In genomic region chr19:21328402-21328801, GRCh38 we compare ENCODE assay signal across 8 cellular contexts. TPM values are rescaled to one million over a fixed set of nuclear protein-coding genes. Genes with fewer than 3 reads are reported as not detected.
DNase-seq lines count a peak whose midpoint lies in the region; ATAC-seq, FAIRE-seq and TF ChIP-seq lines count a peak whose summit lies in the region.

No MANE protein-coding gene starts in this region.

- peak overlapping the region; percentile 99 for H2AFZ ChIP-seq in endothelial cell of umbilical vein (ENCODE audit: low read depth, low read length)

- no peak for TF ChIP-seq POLR2A in endothelial cell of umbilical vein (IDR thresholded peaks at IDR 0.05; ENCODE audit: low read depth, low read length)

- H3K27ac Mint-ChIP-seq in activated CD4-positive, alpha-beta T cell treated with anti-CD3 and anti-CD28 coated beads, Interleukin-2, amount 10 ng/mL, durations not matched to agents 24 days and 14 days, result peak overlapping the region; percentile 100
- H3K27ac Mint-ChIP-seq in natural killer cell, result peak overlapping the region; percentile 98

- peak overlapping the region; percentile 94 for H3K4me3 Mint-ChIP-seq in activated CD4-positive, alpha-beta T cell treated with anti-CD3 and anti-CD28 coated beads, Interleukin-2, amount 10 ng/mL, durations not matched to agents 24 days and 14 days
- peak overlapping the region; percentile 97 for H3K4me3 Mint-ChIP-seq in natural killer cell

- dilution Hi-C loops in endothelial cell of umbilical vein (cut with MboI; ENCODE audit: extremely low pct_ligation_motif_present, low sequenced_read_pairs), result no loop called here

- DNase-seq in activated CD4-positive, alpha-beta T cell treated with anti-CD3 and anti-CD28 coated beads, Interleukin-2, amount 10 ng/mL, durations not matched to agents 24 days and 14 days, result peak; percentile 56
- no peak for DNase-seq in activated CD4-positive, alpha-beta T cell treated with anti-CD3 and anti-CD28 coated beads for 1 hour
- DNase-seq in RKO (ENCODE audit: low spot score) (peak; percentile 30), endothelial cell of umbilical vein (ENCODE audit: low read depth, low spot score) (no peak), natural killer cell (no peak), RCC 7860 (ENCODE audit: low spot score) (no peak)

- H3K27me3 ChIP-seq in endothelial cell of umbilical vein (ENCODE audit: control insufficient read depth in 2 of 2, insufficient read depth in 2 of 2, low read length in 2 of 2), result no peaks in the 10 kb centered on the region

- peak overlapping the region; percentile 58 to 95 (median 93) for H3K4me3 ChIP-seq in endothelial cell of umbilical vein (replicated peaks in 1 of 3; ENCODE audit: insufficient read depth in 1 of 3, low read depth in 1 of 3, low read length in 3 of 3)

- peaks cover 6% of the 10 kb centered on the region for H3K4me1 ChIP-seq in endothelial cell of umbilical vein (ENCODE audit: control insufficient read depth, extremely low read depth, insufficient read depth, low read length)

- no peaks in the 10 kb centered on the region for H3K9me1 ChIP-seq in endothelial cell of umbilical vein (replicated peaks; ENCODE audit: control insufficient read depth, extremely low read depth, insufficient read depth, low read length)

- H3K36me3 Mint-ChIP-seq in activated CD4-positive, alpha-beta T cell treated with anti-CD3 and anti-CD28 coated beads, Interleukin-2, amount 10 ng/mL, durations not matched to agents 24 days and 14 days (ENCODE audit: low read depth), result peaks cover 53% of the 10 kb centered on the region
- H3K36me3 Mint-ChIP-seq in natural killer cell, result peaks cover 14% of the 10 kb centered on the region

- H3K9me3 Mint-ChIP-seq in activated CD4-positive, alpha-beta T cell treated with anti-CD3 and anti-CD28 coated beads, Interleukin-2, amount 10 ng/mL, durations not matched to agents 24 days and 14 days, result peaks cover 14% of the 10 kb centered on the region
- no peaks in the 10 kb centered on the region for H3K9me3 Mint-ChIP-seq in natural killer cell

- H3K9me3 ChIP-seq in endothelial cell of umbilical vein (replicated peaks; ENCODE audit: control insufficient read depth, insufficient read depth, low read length), result no peaks in the 10 kb centered on the region

- no peaks in the 10 kb centered on the region for H4K20me1 ChIP-seq in endothelial cell of umbilical vein (replicated peaks; ENCODE audit: control insufficient read depth, extremely low read depth, insufficient read depth, low read length)

- peak overlapping the region; percentile 99 for H3K9ac ChIP-seq in endothelial cell of umbilical vein (replicated peaks; ENCODE audit: extremely low read depth, insufficient read depth, low read length)

- H3K4me2 ChIP-seq in endothelial cell of umbilical vein (ENCODE audit: insufficient read depth, low read length), result peak overlapping the region; percentile 84

- intact Hi-C loops in activated CD4-positive, alpha-beta T cell treated with anti-CD3 and anti-CD28 coated beads, Interleukin-2, amount 10 ng/mL, durations not matched to agents 24 days and 14 days (cut with micrococcal nuclease), result loop anchor here (2.0 to 5.0 kb wide), 4 partner anchors 178 to 552 kb away; partner anchors contain the start of genes ZNF430, ZNF431 and ZNF66
- intact Hi-C loops in endothelial cell of umbilical vein (cut with micrococcal nuclease), result loop anchor here (10.0 kb wide), 1 partner anchor 184 kb away; the partner anchor contains the start of gene ZNF431
- intact Hi-C loops in natural killer cell (cut with micrococcal nuclease), result loop anchor here (2.0 to 10.0 kb wide), 3 partner anchors 68 to 186 kb away; partner anchors contain the start of genes ZNF429, ZNF431 and ZNF493

- H3K27ac ChIP-seq in endothelial cell of umbilical vein (ENCODE audit: insufficient read depth, low read depth, low read length), result peak overlapping the region; percentile 96

- no peaks in the 10 kb centered on the region for H3K27me3 Mint-ChIP-seq in activated CD4-positive, alpha-beta T cell treated with anti-CD3 and anti-CD28 coated beads, Interleukin-2, amount 10 ng/mL, durations not matched to agents 24 days and 14 days
- no peaks in the 10 kb centered on the region for H3K27me3 Mint-ChIP-seq in natural killer cell (ENCODE audit: low read depth in 2 of 2)

- no peak for ATAC-seq in natural killer cell
- no peak for ATAC-seq in HG03095 (IDR thresholded peaks at IDR 0.05; ENCODE audit: unreplicated experiment)
- no peak for ATAC-seq in HG03342 (IDR thresholded peaks at IDR 0.05; ENCODE audit: unreplicated experiment)

- no TSS peak for BruUV-seq in endothelial cell of umbilical vein (replicated peaks; lab: Mats Ljungman, UMichigan)

- H3K4me1 Mint-ChIP-seq in activated CD4-positive, alpha-beta T cell treated with anti-CD3 and anti-CD28 coated beads, Interleukin-2, amount 10 ng/mL, durations not matched to agents 24 days and 14 days, result peaks cover 17% of the 10 kb centered on the region
- H3K4me1 Mint-ChIP-seq in natural killer cell, result peaks cover 38 to 42% of the 10 kb centered on the region in 2 donors

- H3K36me3 ChIP-seq in endothelial cell of umbilical vein (ENCODE audit: control insufficient read depth in 2 of 2, extremely low read depth in 1 of 2, insufficient read depth in 2 of 2, low read length in 2 of 2), result no peaks in the 10 kb centered on the region

- FAIRE-seq in endothelial cell of umbilical vein (lab: Jason Lieb, UNC), result no peak
- FAIRE-seq in RCC 7860 (lab: Jason Lieb, UNC), result no peak

- TF ChIP-seq CTCF in endothelial cell of umbilical vein (IDR thresholded peaks at IDR 0.05; ENCODE audit: extremely low read depth in 1 of 2, insufficient read depth in 1 of 2, low read depth in 1 of 2, low read length in 2 of 2) (no peak), natural killer cell (IDR thresholded peaks at IDR 0.05) (no peak)

- H3K79me2 ChIP-seq in endothelial cell of umbilical vein (ENCODE audit: control insufficient read depth, insufficient read depth, low read length), result peaks cover 36% of the 10 kb centered on the region

- CTCF ChIA-PET in endothelial cell of umbilical vein (lab: Charles Lee), result interaction anchor here (1.1 to 1.5 kb wide), 3 partner anchors 11 to 15 kb away, joined by 4 to 5 read pairs (median 5); no protein-coding TSS in a partner anchor

- POLR2A ChIA-PET in endothelial cell of umbilical vein (lab: Charles Lee), result interaction anchor here (1.3 to 1.4 kb wide), 2 partner anchors 9 to 69 kb away, joined by 3 to 5 read pairs; partner anchors contain the start of gene ZNF493

TF ChIP-seq in endothelial cell of umbilical vein, 7 proteins besides CTCF, POLR2A, EP300 and RAD21:
- TF ChIP-seq JUN (IDR thresholded peaks at IDR 0.05; ENCODE audit: borderline replicate concordance, insufficient read depth, insufficient read length, low read depth), result no peak
- TF ChIP-seq MAX (IDR thresholded peaks at IDR 0.05; ENCODE audit: insufficient read depth, insufficient read length), result no peak
- TF ChIP-seq POLR2AphosphoS5 (IDR thresholded peaks at IDR 0.05; ENCODE audit: insufficient read depth, low read depth, low read length), result no peak
- no peak for TF ChIP-seq MYC (IDR thresholded peaks at IDR 0.05; ENCODE audit: low read depth, low read length)
- TF ChIP-seq GATA2 (IDR thresholded peaks at IDR 0.05; ENCODE audit: insufficient read depth, insufficient read length, low read depth, low read length), result no peak

RNA-seq across cellular contexts. Expression of gene ZNF708, which starts 0.8 kb away (rescaled TPM):
- 10.1 TPM in 2 replicates for total RNA-seq in activated CD4-positive, alpha-beta T cell treated with anti-CD3 and anti-CD28 coated beads, Interleukin-2, amount 10 ng/mL, durations not matched to agents 24 days and 14 days
- total RNA-seq in endothelial cell of umbilical vein, result 8.1 and 10.4 TPM in 2 replicates
- 0.99 and 1.7 TPM in 2 replicates for polyA plus RNA-seq in endothelial cell of umbilical vein
- polyA plus RNA-seq in endothelial cell of umbilical vein (2011; cell fraction: cytosol; rRNA removed), result 1.2 and 1.3 TPM in 2 replicates
- 12.9 and 13.2 TPM in 2 replicates for polyA plus RNA-seq in endothelial cell of umbilical vein (2011; cell fraction: nucleus; rRNA removed)
- polyA plus RNA-seq in endothelial cell of umbilical vein (2012), result 3.9 and 4.8 TPM in 2 replicates
- polyA minus RNA-seq in endothelial cell of umbilical vein, result 6.6 and 8.7 TPM in 2 replicates
- polyA minus RNA-seq in endothelial cell of umbilical vein (2011; cell fraction: cytosol; rRNA and poly(A)+ RNA removed), result 2.6 TPM
- 12.3 and 15.5 TPM in 2 replicates for polyA minus RNA-seq in endothelial cell of umbilical vein (2011; cell fraction: nucleus; rRNA and poly(A)+ RNA removed)
- 10 to 100 TPM; 21.2 to 24.4 (median 24.4) TPM for total RNA-seq in natural killer cell

RNA-seq across cellular contexts. Expression of gene ZNF738, which starts 30.4 kb away (rescaled TPM):
- total RNA-seq in activated CD4-positive, alpha-beta T cell treated with anti-CD3 and anti-CD28 coated beads, Interleukin-2, amount 10 ng/mL, durations not matched to agents 24 days and 14 days, result 11.5 and 11.8 TPM in 2 replicates
- 10.1 and 10.8 TPM in 2 replicates for total RNA-seq in endothelial cell of umbilical vein
- polyA plus RNA-seq in endothelial cell of umbilical vein, result 13.6 and 14.8 TPM in 2 replicates
- polyA plus RNA-seq in endothelial cell of umbilical vein (2011; cell fraction: cytosol; rRNA removed), result 10.2 and 11.9 TPM in 2 replicates
- 16.7 and 24.4 TPM in 2 replicates for polyA plus RNA-seq in endothelial cell of umbilical vein (2011; cell fraction: nucleus; rRNA removed)
- polyA plus RNA-seq in endothelial cell of umbilical vein (2012), result 7.8 and 7.9 TPM in 2 replicates
- polyA minus RNA-seq in endothelial cell of umbilical vein, result 3.5 and 6.0 TPM in 2 replicates
- polyA minus RNA-seq in endothelial cell of umbilical vein (2011; cell fraction: cytosol; rRNA and poly(A)+ RNA removed), result 1.1 TPM
- polyA minus RNA-seq in endothelial cell of umbilical vein (2011; cell fraction: nucleus; rRNA and poly(A)+ RNA removed), result 9.6 and 9.8 TPM in 2 replicates
- total RNA-seq in natural killer cell, result 10 to 100 TPM; 11.4 to 22.9 (median 14.7) TPM

Comparison
In these comparisons a context has a peak if more than half of its experiments do, and no peak if none do; other contexts are left out.
1. DNase-seq: peak in activated CD4-positive, alpha-beta T cell treated with anti-CD3 and anti-CD28 coated beads, Interleukin-2, amount 10 ng/mL, durations not matched to agents 24 days and 14 days (single experiment) and RKO (single experiment); none in activated CD4-positive, alpha-beta T cell treated with anti-CD3 and anti-CD28 coated beads for 1 hour (single experiment), endothelial cell of umbilical vein (single experiment), natural killer cell (single experiment) and RCC 7860 (single experiment).